8 cellular contexts compared by ENCODE assay signal in genomic region chr13:19958119-19959111, GRCh38. TPM values are rescaled to one million over a fixed set of nuclear protein-coding genes. Genes with fewer than 3 reads are reported as not detected.
DNase-seq lines count a peak whose midpoint lies in the region; ATAC-seq and TF ChIP-seq lines count a peak whose summit lies in the region.

Gene ZMYM2, plus strand, starts transcription at chr13:19958727. Its CDS starts 34,346 bp downstream, at chr13:19993073.

- H3K9me3 Mint-ChIP-seq in T-cell, result no peaks in the 10 kb centered on the region

- no peaks in the 10 kb centered on the region for H3K9me3 ChIP-seq in trophoblast cell (ENCODE audit: insufficient read depth, low read depth, low read length)
- H3K9me3 ChIP-seq in tibial nerve, result no peaks in the 10 kb centered on the region

- H4K12ac ChIP-seq in trophoblast cell (ENCODE audit: low read depth, low read length), result peak within 1 kb of the TSS; percentile 87

- peak within 1 kb of the TSS; percentile 96 for H4K91ac ChIP-seq in trophoblast cell (ENCODE audit: low read depth, low read length)

- H2BK12ac ChIP-seq in trophoblast cell (ENCODE audit: low read length), result no peak within 1 kb of the TSS

- H3K14ac ChIP-seq in trophoblast cell (ENCODE audit: low read length), result peak within 1 kb of the TSS; percentile 97

- POLR2A ChIA-PET in T-cell (lab: Charles Lee), result interaction anchor here in 1 of 2 donors (0.6 kb wide), 1 partner anchor 119 kb away, joined by 4 read pairs; no protein-coding TSS in a partner anchor

- peaks cover 31 to 37% (median 34%) of the 10 kb centered on the region in 3 donors for H3K4me1 Mint-ChIP-seq in T-cell

- H2BK5ac ChIP-seq in trophoblast cell (ENCODE audit: low read depth, low read length, poor library complexity), result peak within 1 kb of the TSS; percentile 95

- peak in 1 of 2 donors; percentile 66 for TF ChIP-seq POLR2A in tibial nerve (IDR thresholded peaks at IDR 0.05)

- H2AFZ ChIP-seq in trophoblast cell (ENCODE audit: insufficient read depth, low read length, poor library complexity), result peak within 1 kb of the TSS; percentile 95

- peak within 1 kb of the TSS; percentile 97 for H3K18ac ChIP-seq in trophoblast cell (ENCODE audit: low read length)

- peaks cover 22% of the 10 kb centered on the region for H3K79me1 ChIP-seq in trophoblast cell (ENCODE audit: low read length)

- H3K36me3 Mint-ChIP-seq in T-cell, result peaks cover 5% of the 10 kb centered on the region

- no peak for TF ChIP-seq CTCF in GM13977 (IDR thresholded peaks at IDR 0.05; ENCODE audit: extremely low read depth, insufficient read depth, missing control alignments)
- peak in 1 of 5 experiments; percentile 27 for TF ChIP-seq CTCF in tibial nerve (IDR thresholded peaks at IDR 0.05)

- H3K27me3 ChIP-seq in trophoblast cell (ENCODE audit: insufficient read depth, low read length) (no peaks in the 10 kb centered on the region), tibial nerve (no peaks in the 10 kb centered on the region)

- 0% methylated on average over 86 to 115 of the region's 115 CpGs for WGBS in adipose tissue, 3 donors
- WGBS in trophoblast cell (ENCODE audit: extremely low coverage, insufficient coverage, insufficient read length), result no CpG with 5 or more reads among the region's 115 CpGs
- whole genome bisulfite sequencing in tibial nerve, 2 donors, result 0 to 1% methylated on average over 38 of the region's 115 CpGs

- peaks cover 2 to 4% of the 10 kb centered on the region in 2 experiments for H3K36me3 ChIP-seq in trophoblast cell (ENCODE audit: control insufficient read depth in 1 of 2, insufficient read depth in 2 of 2, low read length in 2 of 2)
- no peaks in the 10 kb centered on the region for H3K36me3 ChIP-seq in tibial nerve

- H3K4me1 ChIP-seq in trophoblast cell (ENCODE audit: control insufficient read depth in 1 of 2, insufficient read depth in 2 of 2, low read length in 2 of 2) (no peaks in the 10 kb centered on the region), tibial nerve (peaks cover 0 to 37% (median 20%) of the 10 kb centered on the region in 4 donors)

- intact Hi-C loops in cardiac septum (cut with DNase I), result loop anchor here (2.0 to 5.0 kb wide), 3 partner anchors 94 to 326 kb away; partner anchors contain the start of genes MPHOSPH8 and PSPC1

- H4K8ac ChIP-seq in trophoblast cell (ENCODE audit: low read depth, low read length), result peak within 1 kb of the TSS; percentile 88

- peak within 1 kb of the TSS; percentile 95 for H3K9ac ChIP-seq in trophoblast cell (ENCODE audit: low read length)

- peak in 1 of 2 donors; percentile 89 for TF ChIP-seq EP300 in tibial nerve (IDR thresholded peaks at IDR 0.05)

- H3K27ac ChIP-seq in adipose tissue (ENCODE audit: low read depth, low read length), result peak within 1 kb of the TSS; percentile 98
- H3K27ac ChIP-seq in trophoblast cell (ENCODE audit: low read depth, low read length), result peak within 1 kb of the TSS; percentile 95
- peak within 1 kb of the TSS; percentile 95 to 100 (median 99) for H3K27ac ChIP-seq in tibial nerve

- DNase-seq in GM13977 (ENCODE audit: low spot score) (peak; percentile 99), NCI-H146 (lab: John Stamatoyannopoulos, UW) (peak; percentile 94), T-cell (peak; percentile 85 to 99 (median 94)), cardiac septum (ENCODE audit: low spot score) (peak; percentile 100), trophoblast cell (peak; percentile 98 to 99), tibial nerve (ENCODE audit: low spot score in 2 of 2) (peak; percentile 94 to 96)

- peak within 1 kb of the TSS; percentile 93 to 98 (median 98) for H3K4me3 Mint-ChIP-seq in T-cell

- peak within 1 kb of the TSS; percentile 100 for H3K4me2 ChIP-seq in trophoblast cell (ENCODE audit: low read length)

- in situ Hi-C loops in GM13977 (cut with MboI; ENCODE audit: low pct_unique_long_range_greater_than_20kb, low sequenced_read_pairs, unreplicated experiment), result no loop called here

- no peaks in the 10 kb centered on the region for H3K27me3 Mint-ChIP-seq in T-cell

- H2BK120ac ChIP-seq in trophoblast cell (ENCODE audit: insufficient read depth, low read length, poor library complexity), result peak within 1 kb of the TSS; percentile 74

- H3K4me3 ChIP-seq in trophoblast cell (ENCODE audit: low read depth, low read length), result peak within 1 kb of the TSS; percentile 88
- H3K4me3 ChIP-seq in tibial nerve, result peak within 1 kb of the TSS; percentile 78 to 95 (median 82)

- H2AK5ac ChIP-seq in trophoblast cell (ENCODE audit: low read length), result peak within 1 kb of the TSS; percentile 84

- ATAC-seq in HG02870 (IDR thresholded peaks at IDR 0.05; ENCODE audit: unreplicated experiment) (peak; percentile 77), T-cell (replicated peaks in 1 of 4) (peak; percentile 77 to 84 (median 82))

- no peak within 1 kb of the TSS for H3K23ac ChIP-seq in trophoblast cell (ENCODE audit: low read length)

- peak within 1 kb of the TSS; percentile 99 for H3K4ac ChIP-seq in trophoblast cell (ENCODE audit: low read depth, low read length)

- peaks cover 21% of the 10 kb centered on the region for H3K79me2 ChIP-seq in trophoblast cell (ENCODE audit: control insufficient read depth, insufficient read depth, low read length, poor library complexity)

- CTCF ChIA-PET in T-cell (lab: Charles Lee), result interaction anchor here in 1 of 2 donors (1.8 kb wide), 1 partner anchor 31 kb away, joined by 5 read pairs; no protein-coding TSS in a partner anchor

- peak within 1 kb of the TSS; percentile 93 to 98 for H3K27ac Mint-ChIP-seq in T-cell

RNA-seq across cellular contexts. Expression of gene ZMYM2, which starts in this region (rescaled TPM):
- total RNA-seq in T-cell (100 to 1,000 TPM in 2 of 5 donors, 10 to 100 TPM in 3; 63.6 to 123 (median 83.6) TPM), cardiac septum (55.1 TPM), tibial nerve (10 to 100 TPM; 60.7 to 75.3 (median 68.1) TPM)
- polyA plus RNA-seq in adipose tissue, result 10 to 100 TPM in 2 of 3 donors, 1 to 10 TPM in 1; 8.7 to 18.2 (median 11.7) TPM
- polyA plus RNA-seq in trophoblast cell (2013), result 49.9 and 52.6 TPM in 2 replicates

Comparison
In these comparisons a context has a peak if more than half of its experiments do, and no peak if none do; other contexts are left out.
1. Peak in every context shown above with its lines: DNase-seq, ATAC-seq, H3K4me3 ChIP-seq and H3K27ac ChIP-seq.